9 cellular contexts compared by ENCODE assay signal in the genomic region with DNA sequence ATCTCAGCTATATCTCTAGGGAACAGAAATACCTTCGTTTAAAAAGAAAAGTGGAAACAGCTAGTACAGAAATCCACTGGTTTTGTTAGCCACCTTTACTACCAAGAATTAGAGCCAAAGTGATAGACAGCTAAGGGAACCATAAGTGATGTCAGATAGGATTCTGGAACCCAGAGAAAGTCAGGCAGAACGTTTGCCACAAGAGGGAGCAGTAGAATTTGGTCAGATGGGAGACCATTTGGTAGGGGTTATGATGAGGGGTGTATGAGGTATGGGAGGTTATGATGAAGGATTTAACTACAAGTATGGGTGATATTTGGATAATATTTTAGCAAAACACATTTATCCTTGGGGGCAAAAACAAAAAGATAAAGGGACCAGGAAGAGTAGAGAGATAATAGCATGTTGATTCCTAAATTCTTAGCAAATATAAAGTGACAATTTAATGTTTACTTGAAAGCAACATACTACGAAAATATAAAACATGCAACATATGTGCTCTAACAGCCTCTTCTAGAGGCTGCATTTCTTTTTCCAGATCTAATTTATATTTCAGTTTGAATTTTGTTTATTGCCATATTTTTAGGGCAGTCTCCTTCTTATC. TPM values are rescaled to one million over a fixed set of nuclear protein-coding genes. Genes with fewer than 3 reads are reported as not detected.
DNase-seq lines count a peak whose midpoint lies in the region; ATAC-seq, FAIRE-seq and TF ChIP-seq lines count a peak whose summit lies in the region.
"Had no signal": no experiment of that assay in that cellular context is flagged by ENCODE, and none has a peak within 500 bp of the region (broad histone marks: within the 10 kb centered on the region; RNA-seq: fewer than 3 reads in every experiment).

No MANE protein-coding gene starts in this region.

- no peaks in the 10 kb centered on the region for H3K36me3 Mint-ChIP-seq in activated CD4-positive, alpha-beta memory T cell treated with anti-CD3 and anti-CD28 coated beads, Interleukin-2, amount 10 ng/mL, durations not matched to agents 7 days and 5 days (ENCODE audit: low read depth)

- no peak overlapping the region for H3K4me3 ChIP-seq in BJ (ENCODE audit: low read depth, low read length)
- H3K4me3 ChIP-seq in H7 (ENCODE audit: insufficient read depth, low read depth, low read length): no peak overlapping the region
- no peak overlapping the region for H3K4me3 ChIP-seq in epithelial cell of proximal tubule (ENCODE audit: low read depth, low read length)
- H3K4me3 ChIP-seq in small intestine (ENCODE audit: low read depth in 1 of 2, low read length in 2 of 2): no peak overlapping the region

- no peak for ATAC-seq in GM21515 (IDR thresholded peaks at IDR 0.05; ENCODE audit: unreplicated experiment)

- H3K27ac ChIP-seq in small intestine (ENCODE audit: low read depth in 1 of 2, low read length in 1 of 2): no peak overlapping the region
- H3K27ac ChIP-seq: epithelial cell of prostate had no signal

- H3K4me1 Mint-ChIP-seq in activated CD4-positive, alpha-beta memory T cell treated with anti-CD3 and anti-CD28 coated beads, Interleukin-2, amount 10 ng/mL, durations not matched to agents 7 days and 5 days: peaks cover 11% of the 10 kb centered on the region

- 30 to 40% (median 35%) methylated on average over 3 of the region's 3 CpGs for WGBS in small intestine, 3 donors

- no peak overlapping the region for H3K4me3 Mint-ChIP-seq in activated CD4-positive, alpha-beta memory T cell treated with anti-CD3 and anti-CD28 coated beads, Interleukin-2, amount 10 ng/mL, durations not matched to agents 7 days and 5 days

- H3K4me1 ChIP-seq in small intestine (ENCODE audit: control insufficient read depth in 2 of 2, insufficient read depth in 1 of 2, low read depth in 1 of 2, low read length in 1 of 2): peaks cover 0 to 2% of the 10 kb centered on the region in 2 donors

- TF ChIP-seq CTCF in BJ (IDR thresholded peaks at IDR 0.05; ENCODE audit: insufficient read depth, low read depth, low read length) (peak; percentile 71), epithelial cell of proximal tubule (conservative IDR thresholded peaks at IDR 0.05; ENCODE audit: low read depth, low read length) (peak; percentile 83)

- FAIRE-seq in small intestine (lab: Jason Lieb, UNC): no peak

- DNase-seq in BJ (ENCODE audit: low read depth) (no peak), H7 (peak; percentile 30), NCI-H69 (lab: John Stamatoyannopoulos, UW) (peak; percentile 74), epithelial cell of proximal tubule (ENCODE audit: low read depth) (no peak), small intestine (peak; percentile 40), COLO829 (ENCODE audit: low spot score) (no peak)
- no peak for DNase-seq in activated CD4-positive, alpha-beta memory T cell treated with anti-CD3 and anti-CD28 coated beads, Interleukin-2, amount 10 ng/mL, durations not matched to agents 7 days and 5 days

- H3K27me3 ChIP-seq in BJ (ENCODE audit: control insufficient read depth, insufficient read depth, low read length) (no peaks in the 10 kb centered on the region), H7 (ENCODE audit: control insufficient read depth, insufficient read depth, low read length) (peaks cover 35% of the 10 kb centered on the region), small intestine (ENCODE audit: control insufficient read depth in 2 of 2, insufficient read depth in 2 of 2, low read length in 2 of 2) (peaks cover 2 to 3% of the 10 kb centered on the region in 2 donors)

- CTCF ChIA-PET in BJ (lab: Yijun Ruan, JAX): interaction anchor here (0.6 to 2.4 kb wide), 17 partner anchors 10 to 206 kb away, joined by 3 to 11 read pairs (median 3); no protein-coding TSS in a partner anchor
- CTCF ChIA-PET in activated CD4-positive, alpha-beta memory T cell treated with anti-CD3 and anti-CD28 coated beads, Interleukin-2, amount 10 ng/mL, durations not matched to agents 7 days and 5 days (lab: Charles Lee): interaction anchor here (1.3 to 1.4 kb wide), 2 partner anchors 34 to 535 kb away, joined by 3 to 5 read pairs; no protein-coding TSS in a partner anchor

- peaks cover 34% of the 10 kb centered on the region for H3K27me3 Mint-ChIP-seq in activated CD4-positive, alpha-beta memory T cell treated with anti-CD3 and anti-CD28 coated beads, Interleukin-2, amount 10 ng/mL, durations not matched to agents 7 days and 5 days

- H3K36me3 ChIP-seq in BJ (ENCODE audit: control insufficient read depth, insufficient read depth, low read length) (no peaks in the 10 kb centered on the region), H7 (replicated peaks; ENCODE audit: control insufficient read depth, insufficient read depth, low read length) (no peaks in the 10 kb centered on the region), small intestine (ENCODE audit: control insufficient read depth in 2 of 2, insufficient read depth in 2 of 2, low read length in 2 of 2) (no peaks in the 10 kb centered on the region)

- no peaks in the 10 kb centered on the region for H3K9me3 ChIP-seq in small intestine (ENCODE audit: control insufficient read depth, low read depth)

- H3K9me3 Mint-ChIP-seq in activated CD4-positive, alpha-beta memory T cell treated with anti-CD3 and anti-CD28 coated beads, Interleukin-2, amount 10 ng/mL, durations not matched to agents 7 days and 5 days: no peaks in the 10 kb centered on the region

- H3K27ac Mint-ChIP-seq in activated CD4-positive, alpha-beta memory T cell treated with anti-CD3 and anti-CD28 coated beads, Interleukin-2, amount 10 ng/mL, durations not matched to agents 7 days and 5 days: no peak overlapping the region

- POLR2A ChIA-PET in BJ (lab: Charles Lee): interaction anchor here (1.3 kb wide), 1 partner anchor 167 kb away, joined by 19 read pairs; no protein-coding TSS in a partner anchor
- POLR2A ChIA-PET in activated CD4-positive, alpha-beta memory T cell treated with anti-CD3 and anti-CD28 coated beads, Interleukin-2, amount 10 ng/mL, durations not matched to agents 7 days and 5 days (lab: Charles Lee): no interaction called here

RNA-seq across cellular contexts. Expression of a gene that starts 3.3 kb away (rescaled TPM):
- polyA plus RNA-seq in BJ (2011; rRNA removed): 18.5 and 34.5 TPM in 2 replicates
- 165 TPM in 2 replicates for polyA minus RNA-seq in BJ (2011; rRNA and poly(A)+ RNA removed)
- 0.63 and 1.7 TPM in 2 replicates for total RNA-seq in H7 (2014; rRNA removed; shearing (Covaris generic))
- total RNA-seq in epithelial cell of proximal tubule: 4.8 and 10.6 TPM in 2 replicates
- polyA plus RNA-seq in small intestine: 1 to 10 TPM in 2 of 3 donors, under 1 TPM in 1; 0.22 to 2.4 (median 1.4) TPM
- under 1 TPM; 0.25 to 0.45 TPM for total RNA-seq in activated CD4-positive, alpha-beta memory T cell treated with anti-CD3 and anti-CD28 coated beads, Interleukin-2, amount 10 ng/mL, durations not matched to agents 7 days and 5 days

Comparison
In these comparisons a context has a peak if more than half of its experiments do, and no peak if none do; other contexts are left out.
1. DNase-seq: peak in H7 (single experiment), NCI-H69 (single experiment) and small intestine (single experiment); none in BJ (single experiment), epithelial cell of proximal tubule (single experiment), COLO829 (single experiment) and activated CD4-positive, alpha-beta memory T cell treated with anti-CD3 and anti-CD28 coated beads, Interleukin-2, amount 10 ng/mL, durations not matched to agents 7 days and 5 days (single experiment).